In the genomic region with DNA sequence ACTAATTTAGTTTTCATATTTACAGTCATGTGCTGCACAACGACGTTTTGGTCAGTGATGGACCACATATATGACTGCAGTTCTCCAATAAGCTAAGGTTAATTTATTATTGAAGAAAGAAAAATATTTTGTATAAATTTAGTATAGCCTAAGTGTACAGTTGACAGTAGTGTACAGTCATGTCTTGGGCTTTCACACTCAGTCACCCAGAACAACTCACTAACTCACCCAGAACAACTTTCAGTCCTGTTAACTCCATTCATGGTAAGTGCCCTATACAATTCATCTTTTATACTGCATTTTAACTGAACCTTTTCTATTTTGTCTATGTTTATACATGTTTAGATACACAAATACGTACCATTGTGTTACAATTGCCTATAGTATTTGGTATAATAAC, we compare ENCODE assay signal across 10 cellular contexts. TPM values are rescaled to one million over a fixed set of nuclear protein-coding genes. Genes with fewer than 3 reads are reported as not detected.
A peak's percentile ranks its signal among the peaks of the same experiment; 100 is the strongest.
DNase-seq lines count a peak whose midpoint lies in the region; ATAC-seq lines count a peak whose summit lies in the region.
"Had no signal": no experiment of that assay in that cellular context is flagged by ENCODE, and none has a peak within 500 bp of the region (broad histone marks: within the 10 kb centered on the region; RNA-seq: fewer than 3 reads in every experiment).

No MANE protein-coding gene starts in this region.

- peaks cover 42% of the 10 kb centered on the region for H3K27me3 Mint-ChIP-seq in T-helper 1 cell treated with Interleukin-12 subunit alpha and Interleukin-12 subunit beta and Interleukin-4 antibody, amounts not matched to agents 30 μg/mL and 1 μg/mL, for 36 hours (ENCODE audit: low read depth)
- H3K27me3 Mint-ChIP-seq in activated CD4-positive, alpha-beta memory T cell treated with anti-CD3 and anti-CD28 coated beads for 36 hours, result peaks cover 13% of the 10 kb centered on the region
- H3K27me3 Mint-ChIP-seq in natural killer cell treated with Interleukin-12 subunit alpha and Interleukin-12 subunit beta and Interleukin-15 and Interleukin-18, amount 100 ng/mL, for 72 hours, result peaks cover 17 to 32% of the 10 kb centered on the region in 2 donors

- CTCF ChIA-PET in activated CD4-positive, alpha-beta memory T cell treated with anti-CD3 and anti-CD28 coated beads for 36 hours (lab: Charles Lee), result interaction anchor here (0.6 to 5.9 kb wide), 34 partner anchors 8 to 1083 kb away, joined by 3 to 98 read pairs (median 4); partner anchors contain the start of gene ARL6

- peak overlapping the region; percentile 94 for H3K4me3 Mint-ChIP-seq in T-helper 1 cell treated with Interleukin-12 subunit alpha and Interleukin-12 subunit beta and Interleukin-4 antibody, amounts not matched to agents 30 μg/mL and 1 μg/mL, for 36 hours
- peak overlapping the region; percentile 77 for H3K4me3 Mint-ChIP-seq in activated CD4-positive, alpha-beta memory T cell treated with anti-CD3 and anti-CD28 coated beads for 36 hours
- peak overlapping the region; percentile 76 for H3K4me3 Mint-ChIP-seq in natural killer cell treated with Interleukin-12 subunit alpha and Interleukin-12 subunit beta and Interleukin-15 and Interleukin-18, amount 100 ng/mL, for 72 hours

- POLR2A ChIA-PET in activated CD4-positive, alpha-beta memory T cell treated with anti-CD3 and anti-CD28 coated beads for 36 hours (lab: Charles Lee), result interaction anchor here (1.1 kb wide), 1 partner anchor 275 kb away, joined by 3 read pairs; the partner anchor contains the start of gene ARL6

- peaks cover 4% of the 10 kb centered on the region for H3K36me3 Mint-ChIP-seq in T-helper 1 cell treated with Interleukin-12 subunit alpha and Interleukin-12 subunit beta and Interleukin-4 antibody, amounts not matched to agents 30 μg/mL and 1 μg/mL, for 36 hours (ENCODE audit: low read depth)
- peaks cover 3% of the 10 kb centered on the region for H3K36me3 Mint-ChIP-seq in activated CD4-positive, alpha-beta memory T cell treated with anti-CD3 and anti-CD28 coated beads for 36 hours
- peaks cover 7% of the 10 kb centered on the region for H3K36me3 Mint-ChIP-seq in natural killer cell treated with Interleukin-12 subunit alpha and Interleukin-12 subunit beta and Interleukin-15 and Interleukin-18, amount 100 ng/mL, for 72 hours

- ATAC-seq in HG02759 (IDR thresholded peaks at IDR 0.05; ENCODE audit: unreplicated experiment) (peak; percentile 22), GM19455 (IDR thresholded peaks at IDR 0.05; ENCODE audit: unreplicated experiment) (no peak)
- peak in 1 of 2 donors; percentile 47 for ATAC-seq in natural killer cell treated with Interleukin-12 subunit alpha and Interleukin-12 subunit beta and Interleukin-15 and Interleukin-18, amount 100 ng/mL, for 72 hours

- intact Hi-C loops in activated CD4-positive, alpha-beta memory T cell treated with anti-CD3 and anti-CD28 coated beads for 36 hours (cut with micrococcal nuclease), result loop anchor here (1.0 to 5.0 kb wide), 13 partner anchors 10 to 863 kb away; partner anchors contain the start of genes ARL6, CLDND1, CPOX and DCBLD2

- no peak for DNase-seq in T-helper 1 cell
- DNase-seq in activated CD4-positive, alpha-beta memory T cell treated with anti-CD3 and anti-CD28 coated beads for 36 hours, result no peak
- no peak for DNase-seq in natural killer cell treated with Interleukin-12 subunit alpha and Interleukin-12 subunit beta and Interleukin-15 and Interleukin-18, amount 100 ng/mL, for 72 hours (ENCODE audit: low spot score)
- no peak for DNase-seq in GDM1 (lab: John Stamatoyannopoulos, UW)
- no peak for DNase-seq in HuH-7 (ENCODE audit: low spot score)
- DNase-seq: 8988T had no signal

- peaks cover 24% of the 10 kb centered on the region for H3K4me1 Mint-ChIP-seq in T-helper 1 cell treated with Interleukin-12 subunit alpha and Interleukin-12 subunit beta and Interleukin-4 antibody, amounts not matched to agents 30 μg/mL and 1 μg/mL, for 36 hours (ENCODE audit: low read depth)
- H3K4me1 Mint-ChIP-seq in activated CD4-positive, alpha-beta memory T cell treated with anti-CD3 and anti-CD28 coated beads for 36 hours (ENCODE audit: low read depth), result peaks cover 13% of the 10 kb centered on the region
- peaks cover 6 to 7% of the 10 kb centered on the region in 2 donors for H3K4me1 Mint-ChIP-seq in natural killer cell treated with Interleukin-12 subunit alpha and Interleukin-12 subunit beta and Interleukin-15 and Interleukin-18, amount 100 ng/mL, for 72 hours (ENCODE audit: low read depth in 2 of 2)

- H3K9me3 Mint-ChIP-seq in T-helper 1 cell treated with Interleukin-12 subunit alpha and Interleukin-12 subunit beta and Interleukin-4 antibody, amounts not matched to agents 30 μg/mL and 1 μg/mL, for 36 hours, result peaks cover 18% of the 10 kb centered on the region
- H3K9me3 Mint-ChIP-seq in activated CD4-positive, alpha-beta memory T cell treated with anti-CD3 and anti-CD28 coated beads for 36 hours, result peaks cover 6% of the 10 kb centered on the region
- H3K9me3 Mint-ChIP-seq in natural killer cell treated with Interleukin-12 subunit alpha and Interleukin-12 subunit beta and Interleukin-15 and Interleukin-18, amount 100 ng/mL, for 72 hours, result no peaks in the 10 kb centered on the region

- H3K27ac Mint-ChIP-seq in T-helper 1 cell treated with Interleukin-12 subunit alpha and Interleukin-12 subunit beta and Interleukin-4 antibody, amounts not matched to agents 30 μg/mL and 1 μg/mL, for 36 hours, result peak overlapping the region; percentile 98
- peak overlapping the region; percentile 91 for H3K27ac Mint-ChIP-seq in activated CD4-positive, alpha-beta memory T cell treated with anti-CD3 and anti-CD28 coated beads for 36 hours
- H3K27ac Mint-ChIP-seq in natural killer cell treated with Interleukin-12 subunit alpha and Interleukin-12 subunit beta and Interleukin-15 and Interleukin-18, amount 100 ng/mL, for 72 hours, result peak overlapping the region; percentile 7 to 57

RNA-seq across cellular contexts. Expression of gene GABRR3, which starts 3.8 kb away (rescaled TPM):
- not detected for total RNA-seq in activated CD4-positive, alpha-beta memory T cell treated with anti-CD3 and anti-CD28 coated beads for 36 hours
- not detected for total RNA-seq in natural killer cell treated with Interleukin-12 subunit alpha and Interleukin-12 subunit beta and Interleukin-15 and Interleukin-18, amount 100 ng/mL, for 72 hours
- total RNA-seq: pulmonary artery endothelial cell had no signal

RNA-seq across cellular contexts. Expression of gene OR5AC2, which starts 48.1 kb away (rescaled TPM):
- total RNA-seq in activated CD4-positive, alpha-beta memory T cell treated with anti-CD3 and anti-CD28 coated beads for 36 hours, result not detected
- not detected for total RNA-seq in natural killer cell treated with Interleukin-12 subunit alpha and Interleukin-12 subunit beta and Interleukin-15 and Interleukin-18, amount 100 ng/mL, for 72 hours
- total RNA-seq: pulmonary artery endothelial cell had no signal

Comparison
In these comparisons a context has a peak if more than half of its experiments do, and no peak if none do; other contexts are left out.
1. H3K27ac Mint-ChIP-seq: peak in every context shown above with its lines; median percentile 98 in T-helper 1 cell treated with Interleukin-12 subunit alpha and Interleukin-12 subunit beta and Interleukin-4 antibody, amounts not matched to agents 30 μg/mL and 1 μg/mL, for 36 hours; 91 in activated CD4-positive, alpha-beta memory T cell treated with anti-CD3 and anti-CD28 coated beads for 36 hours; 32 in natural killer cell treated with Interleukin-12 subunit alpha and Interleukin-12 subunit beta and Interleukin-15 and Interleukin-18, amount 100 ng/mL, for 72 hours.